In the genomic region with DNA sequence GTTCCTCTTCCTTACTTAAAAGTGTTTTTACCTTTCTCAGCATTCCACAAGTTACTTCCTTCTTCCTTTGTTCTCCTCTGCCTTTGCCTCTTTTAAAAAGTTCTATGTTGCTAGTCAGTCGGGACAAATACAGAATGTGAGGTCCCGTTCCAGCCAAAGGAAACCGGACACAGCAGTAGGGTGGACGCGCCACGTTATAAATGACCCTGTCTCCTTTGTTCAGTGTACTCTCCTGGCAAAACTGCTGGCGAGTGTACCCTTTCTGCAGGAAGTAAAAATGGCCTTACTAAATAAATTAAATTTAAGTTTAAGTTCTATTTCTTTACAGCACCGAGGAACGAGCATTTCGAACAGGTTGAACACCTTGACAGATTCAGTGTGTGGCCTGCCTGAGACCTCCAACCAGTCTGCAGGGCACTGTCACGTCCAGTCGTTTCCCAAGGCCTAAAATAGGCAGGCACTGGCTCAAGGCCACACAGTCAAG, we compare ENCODE assay signal across 8 cellular contexts. TPM values are rescaled to one million over a fixed set of nuclear protein-coding genes. Genes with fewer than 3 reads are reported as not detected.
DNase-seq lines count a peak whose midpoint lies in the region; TF ChIP-seq lines count a peak whose summit lies in the region.
"Not testable (repeated sequence)": the region's sequence is repeated elsewhere in the genome, so short reads cannot be mapped to it uniquely, and the experiment has no call there.

No MANE protein-coding gene starts in this region.

- H3K27me3 Mint-ChIP-seq in activated naive CD8-positive, alpha-beta T cell treated with anti-CD3 and anti-CD28 coated beads for 36 hours; endothelial cell (ENCODE audit: unreplicated experiment): not testable (repeated sequence)

- H3K4me3 Mint-ChIP-seq in activated naive CD8-positive, alpha-beta T cell treated with anti-CD3 and anti-CD28 coated beads for 36 hours = peak overlapping the region; percentile 97
- H3K4me3 Mint-ChIP-seq in endothelial cell (ENCODE audit: unreplicated experiment) = peak overlapping the region; percentile 97

- not testable (repeated sequence) for H3K36me3 Mint-ChIP-seq in activated naive CD8-positive, alpha-beta T cell treated with anti-CD3 and anti-CD28 coated beads for 36 hours; endothelial cell (ENCODE audit: low read depth, unreplicated experiment)

- peak overlapping the region; percentile 75 for H3K9ac ChIP-seq in HUES48 (ENCODE audit: low read depth, low read length)

- not testable (repeated sequence) for H3K9me3 Mint-ChIP-seq in activated naive CD8-positive, alpha-beta T cell treated with anti-CD3 and anti-CD28 coated beads for 36 hours; endothelial cell (ENCODE audit: unreplicated experiment)

- H3K9me3 ChIP-seq in HUES48 (ENCODE audit: control insufficient read depth, insufficient read depth, low read length); SJSA1 (replicated peaks); neutrophil; thyroid gland: not testable (repeated sequence)

- H3K27ac Mint-ChIP-seq in activated naive CD8-positive, alpha-beta T cell treated with anti-CD3 and anti-CD28 coated beads for 36 hours = peak overlapping the region; percentile 95
- H3K27ac Mint-ChIP-seq in endothelial cell (ENCODE audit: unreplicated experiment) = peak overlapping the region; percentile 88

- H3K36me3 ChIP-seq in HUES48 (ENCODE audit: control insufficient read depth, insufficient read depth, low read length); neutrophil; thyroid gland: not testable (repeated sequence)
- H3K36me3 ChIP-seq in SJSA1 = peaks cover 21% of the 10 kb centered on the region

- intact Hi-C loops in thyroid gland (cut with DNase I) = not testable (repeated sequence)

- DNase-seq in DMS79 treated with DMSO at 0.1 percent for 48 hours (lab: John Stamatoyannopoulos, UW) = peak; percentile 58
- DNase-seq in SJSA1 (ENCODE audit: low read depth in 1 of 2, low spot score in 2 of 2); activated naive CD8-positive, alpha-beta T cell treated with anti-CD3 and anti-CD28 coated beads for 36 hours; thyroid gland: not testable (repeated sequence)
- peak; percentile 14 for DNase-seq in endothelial cell (ENCODE audit: low spot score)
- DNase-seq in kidney tubule cell (ENCODE audit: low spot score) = peak; percentile 48

- TF ChIP-seq POLR2A in thyroid gland (IDR thresholded peaks at IDR 0.05) = not testable (repeated sequence)

- H3K27me3 ChIP-seq in HUES48 (ENCODE audit: control insufficient read depth, insufficient read depth, low read length); SJSA1 (replicated peaks); neutrophil; thyroid gland: not testable (repeated sequence)

- not testable (repeated sequence) for TF ChIP-seq CTCF in endothelial cell (IDR thresholded peaks at IDR 0.05; ENCODE audit: unreplicated experiment); neutrophil (IDR thresholded peaks at IDR 0.05); thyroid gland (IDR thresholded peaks at IDR 0.05)

- peak overlapping the region; percentile 93 for H3K27ac ChIP-seq in HUES48 (ENCODE audit: low read depth, low read length)
- peak overlapping the region; percentile 92 for H3K27ac ChIP-seq in SJSA1
- H3K27ac ChIP-seq in neutrophil = peak overlapping the region; percentile 83
- peak overlapping the region; percentile 82 to 93 (median 85) for H3K27ac ChIP-seq in thyroid gland

- peak overlapping the region; percentile 84 for H3K4me3 ChIP-seq in HUES48 (ENCODE audit: low read depth, low read length)
- peak overlapping the region; percentile 82 for H3K4me3 ChIP-seq in SJSA1
- peak overlapping the region; percentile 64 to 79 for H3K4me3 ChIP-seq in neutrophil (ENCODE audit: low read depth in 1 of 2, low read length in 1 of 2)
- H3K4me3 ChIP-seq in thyroid gland (replicated peaks in 1 of 3) = peak overlapping the region; percentile 55 to 97 (median 97)

- not testable (repeated sequence) for H3K4me1 Mint-ChIP-seq in activated naive CD8-positive, alpha-beta T cell treated with anti-CD3 and anti-CD28 coated beads for 36 hours; endothelial cell (ENCODE audit: unreplicated experiment)

- WGBS in thyroid gland, 2 donors = 12 to 14% methylated on average over 12 of the region's 12 CpGs

- H3K4me1 ChIP-seq in HUES48 (ENCODE audit: control insufficient read depth, insufficient read depth, low read length); SJSA1 (replicated peaks): not testable (repeated sequence)
- peaks cover 24 to 26% of the 10 kb centered on the region in 2 experiments for H3K4me1 ChIP-seq in neutrophil (ENCODE audit: control insufficient read depth in 1 of 2, insufficient read depth in 1 of 2, low read depth in 1 of 2, low read length in 1 of 2)
- peaks cover 5 to 10% of the 10 kb centered on the region in 2 donors for H3K4me1 ChIP-seq in thyroid gland

RNA-seq across cellular contexts. Expression of gene ERI2, which starts 0.5 kb away (rescaled TPM):
- 40.0 and 47.4 TPM in 2 replicates for total RNA-seq in SJSA1 (2014; rRNA removed; shearing (Covaris generic))
- 10 to 100 TPM; 22.6 to 25.1 TPM for total RNA-seq in activated naive CD8-positive, alpha-beta T cell treated with anti-CD3 and anti-CD28 coated beads for 36 hours
- total RNA-seq in endothelial cell (ENCODE audit: unreplicated experiment) = 7.1 TPM
- 10 to 100 TPM; 22.2 to 31.4 (median 25.3) TPM for total RNA-seq in thyroid gland

RNA-seq across cellular contexts. Expression of gene REXO5, which starts 0.6 kb away (rescaled TPM):
- 19.7 and 26.2 TPM in 2 replicates for total RNA-seq in SJSA1 (2014; rRNA removed; shearing (Covaris generic))
- 10 to 100 TPM; 14.4 to 14.8 TPM for total RNA-seq in activated naive CD8-positive, alpha-beta T cell treated with anti-CD3 and anti-CD28 coated beads for 36 hours
- 2.4 TPM for total RNA-seq in endothelial cell (ENCODE audit: unreplicated experiment)
- 1 to 10 TPM in 3 of 4 donors, under 1 TPM in 1; 0.78 to 3.6 (median 1.8) TPM for total RNA-seq in thyroid gland

RNA-seq across cellular contexts. Expression of gene ACSM3, which starts 41.9 kb away (rescaled TPM):
- total RNA-seq in SJSA1 (2014; rRNA removed; shearing (Covaris generic)) = 0.18 TPM in 1 of 2 replicates, not detected in the other
- 10 to 100 TPM; 11.0 to 14.1 TPM for total RNA-seq in activated naive CD8-positive, alpha-beta T cell treated with anti-CD3 and anti-CD28 coated beads for 36 hours
- total RNA-seq in endothelial cell (ENCODE audit: unreplicated experiment) (10.3 TPM), thyroid gland (1 to 10 TPM in 3 of 4 donors, not detected in 1; 1.2 to 1.7 (median 1.6) TPM)
